1 cellular context compared by ENCODE assay signal in the genomic region with DNA sequence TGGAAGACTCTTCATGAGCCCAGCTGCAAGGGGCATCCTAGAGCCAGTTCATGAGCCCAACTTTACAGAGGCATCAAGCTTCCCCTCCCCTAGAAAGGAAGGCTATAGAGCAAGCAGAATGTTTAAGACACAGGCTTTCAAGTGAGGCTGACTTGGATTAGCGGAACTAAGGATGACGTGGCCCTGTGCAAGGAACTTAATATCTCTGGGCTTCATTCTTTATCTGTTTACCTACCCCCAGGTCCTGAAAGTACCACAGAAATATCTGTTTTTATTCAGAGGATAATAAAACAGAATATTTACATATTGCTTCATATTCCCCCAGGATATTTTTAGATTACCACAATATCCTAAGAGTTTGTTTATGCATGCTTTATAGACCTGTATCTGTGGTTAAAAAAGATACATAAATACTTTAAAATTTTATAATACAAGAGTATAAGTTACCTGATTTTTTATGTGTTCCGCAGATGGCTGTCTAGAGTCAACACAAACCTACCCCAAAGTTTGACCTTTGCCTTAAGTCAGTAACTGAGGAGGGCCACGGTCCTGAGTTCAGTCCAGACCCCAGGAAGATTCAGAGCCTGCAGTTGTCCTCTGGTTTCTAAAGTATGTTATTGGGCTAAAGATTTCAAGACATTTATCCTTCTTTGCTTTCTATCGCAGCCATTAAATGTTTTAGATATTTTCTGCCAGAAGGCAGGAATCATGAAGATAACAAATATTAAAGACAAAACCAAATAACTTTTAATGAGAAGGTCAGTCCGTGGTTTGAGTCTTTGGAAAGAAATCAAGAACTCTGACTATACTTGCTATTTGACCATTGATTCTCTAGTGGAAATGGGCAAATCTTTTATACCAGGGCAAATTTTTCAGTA.
TF ChIP-seq lines count a peak whose summit lies in the region.

No MANE protein-coding gene starts in this region.

TF ChIP-seq in HEK293, 187 proteins besides CTCF, POLR2A, EP300 and RAD21 (continued from another document and continues in another):
- TF ChIP-seq, protein P1, sequence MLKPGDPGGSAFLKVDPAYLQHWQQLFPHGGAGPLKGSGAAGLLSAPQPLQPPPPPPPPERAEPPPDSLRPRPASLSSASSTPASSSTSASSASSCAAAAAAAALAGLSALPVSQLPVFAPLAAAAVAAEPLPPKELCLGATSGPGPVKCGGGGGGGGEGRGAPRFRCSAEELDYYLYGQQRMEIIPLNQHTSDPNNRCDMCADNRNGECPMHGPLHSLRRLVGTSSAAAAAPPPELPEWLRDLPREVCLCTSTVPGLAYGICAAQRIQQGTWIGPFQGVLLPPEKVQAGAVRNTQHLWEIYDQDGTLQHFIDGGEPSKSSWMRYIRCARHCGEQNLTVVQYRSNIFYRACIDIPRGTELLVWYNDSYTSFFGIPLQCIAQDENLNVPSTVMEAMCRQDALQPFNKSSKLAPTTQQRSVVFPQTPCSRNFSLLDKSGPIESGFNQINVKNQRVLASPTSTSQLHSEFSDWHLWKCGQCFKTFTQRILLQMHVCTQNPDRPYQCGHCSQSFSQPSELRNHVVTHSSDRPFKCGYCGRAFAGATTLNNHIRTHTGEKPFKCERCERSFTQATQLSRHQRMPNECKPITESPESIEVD (tag by site-specific recombination; IDR thresholded peaks at IDR 0.05) = peak; percentile 52; the same call in 1 of the 2 replicates
- TF ChIP-seq ZNF776 (tag by site-specific recombination; IDR thresholded peaks at IDR 0.05; ENCODE audit: borderline replicate concordance) = no peak
- no peak for TF ChIP-seq KLF10 (tag by site-specific recombination; IDR thresholded peaks at IDR 0.05)
- TF ChIP-seq, protein P2, sequence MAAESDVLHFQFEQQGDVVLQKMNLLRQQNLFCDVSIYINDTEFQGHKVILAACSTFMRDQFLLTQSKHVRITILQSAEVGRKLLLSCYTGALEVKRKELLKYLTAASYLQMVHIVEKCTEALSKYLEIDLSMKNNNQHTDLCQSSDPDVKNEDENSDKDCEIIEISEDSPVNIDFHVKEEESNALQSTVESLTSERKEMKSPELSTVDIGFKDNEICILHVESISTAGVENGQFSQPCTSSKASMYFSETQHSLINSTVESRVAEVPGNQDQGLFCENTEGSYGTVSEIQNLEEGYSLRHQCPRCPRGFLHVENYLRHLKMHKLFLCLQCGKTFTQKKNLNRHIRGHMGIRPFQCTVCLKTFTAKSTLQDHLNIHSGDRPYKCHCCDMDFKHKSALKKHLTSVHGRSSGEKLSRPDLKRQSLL (tag by site-specific recombination; IDR thresholded peaks at IDR 0.05) = peak; percentile 92
- TF ChIP-seq, protein P3, sequence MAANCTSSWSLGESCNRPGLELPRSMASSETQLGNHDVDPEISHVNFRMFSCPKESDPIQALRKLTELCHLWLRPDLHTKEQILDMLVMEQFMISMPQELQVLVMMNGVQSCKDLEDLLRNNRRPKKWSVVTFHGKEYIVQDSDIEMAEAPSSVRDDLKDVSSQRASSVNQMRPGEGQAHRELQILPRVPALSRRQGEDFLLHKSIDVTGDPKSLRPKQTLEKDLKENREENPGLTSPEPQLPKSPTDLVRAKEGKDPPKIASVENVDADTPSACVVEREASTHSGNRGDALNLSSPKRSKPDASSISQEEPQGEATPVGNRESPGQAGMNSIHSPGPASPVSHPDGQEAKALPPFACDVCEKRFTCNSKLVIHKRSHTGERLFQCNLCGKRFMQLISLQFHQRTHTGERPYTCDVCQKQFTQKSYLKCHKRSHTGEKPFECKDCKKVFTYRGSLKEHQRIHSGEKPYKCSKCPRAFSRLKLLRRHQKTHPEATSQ (tag by site-specific recombination; IDR thresholded peaks at IDR 0.05) = no peak
- TF ChIP-seq, protein P4, sequence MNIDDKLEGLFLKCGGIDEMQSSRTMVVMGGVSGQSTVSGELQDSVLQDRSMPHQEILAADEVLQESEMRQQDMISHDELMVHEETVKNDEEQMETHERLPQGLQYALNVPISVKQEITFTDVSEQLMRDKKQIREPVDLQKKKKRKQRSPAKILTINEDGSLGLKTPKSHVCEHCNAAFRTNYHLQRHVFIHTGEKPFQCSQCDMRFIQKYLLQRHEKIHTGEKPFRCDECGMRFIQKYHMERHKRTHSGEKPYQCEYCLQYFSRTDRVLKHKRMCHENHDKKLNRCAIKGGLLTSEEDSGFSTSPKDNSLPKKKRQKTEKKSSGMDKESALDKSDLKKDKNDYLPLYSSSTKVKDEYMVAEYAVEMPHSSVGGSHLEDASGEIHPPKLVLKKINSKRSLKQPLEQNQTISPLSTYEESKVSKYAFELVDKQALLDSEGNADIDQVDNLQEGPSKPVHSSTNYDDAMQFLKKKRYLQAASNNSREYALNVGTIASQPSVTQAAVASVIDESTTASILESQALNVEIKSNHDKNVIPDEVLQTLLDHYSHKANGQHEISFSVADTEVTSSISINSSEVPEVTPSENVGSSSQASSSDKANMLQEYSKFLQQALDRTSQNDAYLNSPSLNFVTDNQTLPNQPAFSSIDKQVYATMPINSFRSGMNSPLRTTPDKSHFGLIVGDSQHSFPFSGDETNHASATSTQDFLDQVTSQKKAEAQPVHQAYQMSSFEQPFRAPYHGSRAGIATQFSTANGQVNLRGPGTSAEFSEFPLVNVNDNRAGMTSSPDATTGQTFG (tag by site-specific recombination; IDR thresholded peaks at IDR 0.05; ENCODE audit: borderline replicate concordance) = no peak
- TF ChIP-seq ZNF391 (tag by site-specific recombination; IDR thresholded peaks at IDR 0.05; ENCODE audit: borderline replicate concordance, low read depth) = no peak
- TF ChIP-seq ZFP69B (tag by site-specific recombination; IDR thresholded peaks at IDR 0.05) = no peak
- TF ChIP-seq GLI4 (tag by site-specific recombination; IDR thresholded peaks at IDR 0.05) = no peak
- no peak for TF ChIP-seq MYNN (tag by site-specific recombination; IDR thresholded peaks at IDR 0.05; ENCODE audit: borderline replicate concordance)
- peak; percentile 41; the same call in 1 of the 2 replicates for TF ChIP-seq ZNF629 (tag by site-specific recombination; IDR thresholded peaks at IDR 0.05)
- TF ChIP-seq ZNF221 (tag by site-specific recombination; IDR thresholded peaks at IDR 0.05; ENCODE audit: borderline replicate concordance) = no peak
- TF ChIP-seq ZNF501 (tag by site-specific recombination; IDR thresholded peaks at IDR 0.05) = no peak
- TF ChIP-seq, protein P5, sequence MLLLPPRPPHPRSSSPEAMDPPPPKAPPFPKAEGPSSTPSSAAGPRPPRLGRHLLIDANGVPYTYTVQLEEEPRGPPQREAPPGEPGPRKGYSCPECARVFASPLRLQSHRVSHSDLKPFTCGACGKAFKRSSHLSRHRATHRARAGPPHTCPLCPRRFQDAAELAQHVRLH (tag by site-specific recombination; IDR thresholded peaks at IDR 0.05) = no peak
- no peak for TF ChIP-seq ZNF274 (IDR thresholded peaks at IDR 0.05; ENCODE audit: low read length)
- no peak for TF ChIP-seq ZNF274 (tag by site-specific recombination; IDR thresholded peaks at IDR 0.05; ENCODE audit: borderline replicate concordance)
- TF ChIP-seq KLF8 (tag by site-specific recombination; IDR thresholded peaks at IDR 0.05) = no peak
- TF ChIP-seq SALL2 (tag by site-specific recombination; IDR thresholded peaks at IDR 0.05; ENCODE audit: borderline replicate concordance) = no peak
- TF ChIP-seq, protein P6, sequence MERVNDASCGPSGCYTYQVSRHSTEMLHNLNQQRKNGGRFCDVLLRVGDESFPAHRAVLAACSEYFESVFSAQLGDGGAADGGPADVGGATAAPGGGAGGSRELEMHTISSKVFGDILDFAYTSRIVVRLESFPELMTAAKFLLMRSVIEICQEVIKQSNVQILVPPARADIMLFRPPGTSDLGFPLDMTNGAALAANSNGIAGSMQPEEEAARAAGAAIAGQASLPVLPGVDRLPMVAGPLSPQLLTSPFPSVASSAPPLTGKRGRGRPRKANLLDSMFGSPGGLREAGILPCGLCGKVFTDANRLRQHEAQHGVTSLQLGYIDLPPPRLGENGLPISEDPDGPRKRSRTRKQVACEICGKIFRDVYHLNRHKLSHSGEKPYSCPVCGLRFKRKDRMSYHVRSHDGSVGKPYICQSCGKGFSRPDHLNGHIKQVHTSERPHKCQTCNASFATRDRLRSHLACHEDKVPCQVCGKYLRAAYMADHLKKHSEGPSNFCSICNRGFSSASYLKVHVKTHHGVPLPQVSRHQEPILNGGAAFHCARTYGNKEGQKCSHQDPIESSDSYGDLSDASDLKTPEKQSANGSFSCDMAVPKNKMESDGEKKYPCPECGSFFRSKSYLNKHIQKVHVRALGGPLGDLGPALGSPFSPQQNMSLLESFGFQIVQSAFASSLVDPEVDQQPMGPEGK (tag by site-specific recombination; IDR thresholded peaks at IDR 0.05) = 0 out of 2 replicates have a peak, but pooled peaks have one; percentile 14
- TF ChIP-seq SCRT2 (tag by site-specific recombination; IDR thresholded peaks at IDR 0.05) = no peak
- TF ChIP-seq, protein P7, sequence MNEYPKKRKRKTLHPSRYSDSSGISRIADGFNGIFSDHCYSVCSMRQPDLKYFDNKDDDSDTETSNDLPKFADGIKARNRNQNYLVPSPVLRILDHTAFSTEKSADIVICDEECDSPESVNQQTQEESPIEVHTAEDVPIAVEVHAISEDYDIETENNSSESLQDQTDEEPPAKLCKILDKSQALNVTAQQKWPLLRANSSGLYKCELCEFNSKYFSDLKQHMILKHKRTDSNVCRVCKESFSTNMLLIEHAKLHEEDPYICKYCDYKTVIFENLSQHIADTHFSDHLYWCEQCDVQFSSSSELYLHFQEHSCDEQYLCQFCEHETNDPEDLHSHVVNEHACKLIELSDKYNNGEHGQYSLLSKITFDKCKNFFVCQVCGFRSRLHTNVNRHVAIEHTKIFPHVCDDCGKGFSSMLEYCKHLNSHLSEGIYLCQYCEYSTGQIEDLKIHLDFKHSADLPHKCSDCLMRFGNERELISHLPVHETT (tag by site-specific recombination; IDR thresholded peaks at IDR 0.05) = no peak
- TF ChIP-seq ZNF626 (tag by site-specific recombination; IDR thresholded peaks at IDR 0.05) = no peak
- TF ChIP-seq ZNF248 (tag by site-specific recombination; IDR thresholded peaks at IDR 0.05) = no peak
- TF ChIP-seq ZNF473 (tag by site-specific recombination; IDR thresholded peaks at IDR 0.05) = no peak
- no peak for TF ChIP-seq ZNF292 (tag by site-specific recombination; IDR thresholded peaks at IDR 0.05; ENCODE audit: borderline replicate concordance, low read depth)
- TF ChIP-seq, protein P8, sequence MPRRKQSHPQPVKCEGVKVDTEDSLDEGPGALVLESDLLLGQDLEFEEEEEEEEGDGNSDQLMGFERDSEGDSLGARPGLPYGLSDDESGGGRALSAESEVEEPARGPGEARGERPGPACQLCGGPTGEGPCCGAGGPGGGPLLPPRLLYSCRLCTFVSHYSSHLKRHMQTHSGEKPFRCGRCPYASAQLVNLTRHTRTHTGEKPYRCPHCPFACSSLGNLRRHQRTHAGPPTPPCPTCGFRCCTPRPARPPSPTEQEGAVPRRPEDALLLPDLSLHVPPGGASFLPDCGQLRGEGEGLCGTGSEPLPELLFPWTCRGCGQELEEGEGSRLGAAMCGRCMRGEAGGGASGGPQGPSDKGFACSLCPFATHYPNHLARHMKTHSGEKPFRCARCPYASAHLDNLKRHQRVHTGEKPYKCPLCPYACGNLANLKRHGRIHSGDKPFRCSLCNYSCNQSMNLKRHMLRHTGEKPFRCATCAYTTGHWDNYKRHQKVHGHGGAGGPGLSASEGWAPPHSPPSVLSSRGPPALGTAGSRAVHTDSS (tag by site-specific recombination; IDR thresholded peaks at IDR 0.05) = no peak
- TF ChIP-seq, protein P9, sequence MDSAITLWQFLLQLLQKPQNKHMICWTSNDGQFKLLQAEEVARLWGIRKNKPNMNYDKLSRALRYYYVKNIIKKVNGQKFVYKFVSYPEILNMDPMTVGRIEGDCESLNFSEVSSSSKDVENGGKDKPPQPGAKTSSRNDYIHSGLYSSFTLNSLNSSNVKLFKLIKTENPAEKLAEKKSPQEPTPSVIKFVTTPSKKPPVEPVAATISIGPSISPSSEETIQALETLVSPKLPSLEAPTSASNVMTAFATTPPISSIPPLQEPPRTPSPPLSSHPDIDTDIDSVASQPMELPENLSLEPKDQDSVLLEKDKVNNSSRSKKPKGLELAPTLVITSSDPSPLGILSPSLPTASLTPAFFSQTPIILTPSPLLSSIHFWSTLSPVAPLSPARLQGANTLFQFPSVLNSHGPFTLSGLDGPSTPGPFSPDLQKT (IDR thresholded peaks at IDR 0.05; ENCODE audit: borderline replicate concordance, low read depth, low read length) = no peak
- no peak for TF ChIP-seq ZNF423 (tag by site-specific recombination; IDR thresholded peaks at IDR 0.05)
- TF ChIP-seq PRDM1 (tag by site-specific recombination; IDR thresholded peaks at IDR 0.05) = no peak
- TF ChIP-seq ZNF843 (tag by site-specific recombination; IDR thresholded peaks at IDR 0.05) = peak; percentile 43; the same call in 1 of the 2 replicates
- TF ChIP-seq, protein P10, sequence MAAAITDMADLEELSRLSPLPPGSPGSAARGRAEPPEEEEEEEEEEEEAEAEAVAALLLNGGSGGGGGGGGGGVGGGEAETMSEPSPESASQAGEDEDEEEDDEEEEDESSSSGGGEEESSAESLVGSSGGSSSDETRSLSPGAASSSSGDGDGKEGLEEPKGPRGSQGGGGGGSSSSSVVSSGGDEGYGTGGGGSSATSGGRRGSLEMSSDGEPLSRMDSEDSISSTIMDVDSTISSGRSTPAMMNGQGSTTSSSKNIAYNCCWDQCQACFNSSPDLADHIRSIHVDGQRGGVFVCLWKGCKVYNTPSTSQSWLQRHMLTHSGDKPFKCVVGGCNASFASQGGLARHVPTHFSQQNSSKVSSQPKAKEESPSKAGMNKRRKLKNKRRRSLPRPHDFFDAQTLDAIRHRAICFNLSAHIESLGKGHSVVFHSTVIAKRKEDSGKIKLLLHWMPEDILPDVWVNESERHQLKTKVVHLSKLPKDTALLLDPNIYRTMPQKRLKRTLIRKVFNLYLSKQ (tag by site-specific recombination; IDR thresholded peaks at IDR 0.05; ENCODE audit: borderline replicate concordance) = no peak
- no peak for TF ChIP-seq ZNF37A (tag by site-specific recombination; IDR thresholded peaks at IDR 0.05)
- TF ChIP-seq ZNF707 (tag by site-specific recombination; IDR thresholded peaks at IDR 0.05) = no peak
- TF ChIP-seq YY2 (tag by site-specific recombination; IDR thresholded peaks at IDR 0.05) = no peak
- TF ChIP-seq ZNF792 (tag by site-specific recombination; IDR thresholded peaks at IDR 0.05) = no peak
- no peak for TF ChIP-seq HOXD13 (CRISPR knock-in tag; IDR thresholded peaks at IDR 0.05; ENCODE audit: borderline replicate concordance)
- TF ChIP-seq, protein P11, sequence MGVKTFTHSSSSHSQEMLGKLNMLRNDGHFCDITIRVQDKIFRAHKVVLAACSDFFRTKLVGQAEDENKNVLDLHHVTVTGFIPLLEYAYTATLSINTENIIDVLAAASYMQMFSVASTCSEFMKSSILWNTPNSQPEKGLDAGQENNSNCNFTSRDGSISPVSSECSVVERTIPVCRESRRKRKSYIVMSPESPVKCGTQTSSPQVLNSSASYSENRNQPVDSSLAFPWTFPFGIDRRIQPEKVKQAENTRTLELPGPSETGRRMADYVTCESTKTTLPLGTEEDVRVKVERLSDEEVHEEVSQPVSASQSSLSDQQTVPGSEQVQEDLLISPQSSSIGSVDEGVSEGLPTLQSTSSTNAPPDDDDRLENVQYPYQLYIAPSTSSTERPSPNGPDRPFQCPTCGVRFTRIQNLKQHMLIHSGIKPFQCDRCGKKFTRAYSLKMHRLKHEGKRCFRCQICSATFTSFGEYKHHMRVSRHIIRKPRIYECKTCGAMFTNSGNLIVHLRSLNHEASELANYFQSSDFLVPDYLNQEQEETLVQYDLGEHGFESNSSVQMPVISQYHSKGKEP (tag by site-specific recombination; IDR thresholded peaks at IDR 0.05) = no peak
- TF ChIP-seq ZNF10 (tag by site-specific recombination; IDR thresholded peaks at IDR 0.05) = no peak
- no peak for TF ChIP-seq ZNF140 (tag by site-specific recombination; IDR thresholded peaks at IDR 0.05)
- peak; percentile 41; the same call in 1 of the 2 replicates for TF ChIP-seq ZXDB (tag by site-specific recombination; IDR thresholded peaks at IDR 0.05)
